In genomic region chr14:61661471-61661988, GRCh38 we compare ENCODE assay signal across 10 cellular contexts. TPM values are rescaled to one million over a fixed set of nuclear protein-coding genes. Genes with fewer than 3 reads are reported as not detected.
DNase-seq lines count a peak whose midpoint lies in the region; ATAC-seq and TF ChIP-seq lines count a peak whose summit lies in the region.
"Had no signal": no experiment of that assay in that cellular context is flagged by ENCODE, and none has a peak within 500 bp of the region (broad histone marks: within the 10 kb centered on the region; RNA-seq: fewer than 3 reads in every experiment).

No MANE protein-coding gene starts in this region.

- ATAC-seq in GM18520 (IDR thresholded peaks at IDR 0.05; ENCODE audit: unreplicated experiment) (peak; percentile 19), HG02938 (IDR thresholded peaks at IDR 0.05; ENCODE audit: unreplicated experiment) (peak; percentile 26), omental fat pad (ENCODE audit: low FRiP score) (peak; percentile 67), HG03571 (IDR thresholded peaks at IDR 0.05; ENCODE audit: unreplicated experiment) (no peak)
- peak; percentile 35 to 58 for ATAC-seq in activated naive CD4-positive, alpha-beta T cell treated with anti-CD3 and anti-CD28 coated beads, Interleukin-2, amount 50 U/mL, for 72 hours

- peak overlapping the region; percentile 98 to 99 for H3K27ac Mint-ChIP-seq in activated naive CD4-positive, alpha-beta T cell treated with anti-CD3 and anti-CD28 coated beads, Interleukin-2, amount 50 U/mL, for 72 hours
- H3K27ac Mint-ChIP-seq: nephron progenitor cell had no signal

- no peak for TF ChIP-seq CTCF in omental fat pad (IDR thresholded peaks at IDR 0.05)

- H3K9me3 Mint-ChIP-seq in activated naive CD4-positive, alpha-beta T cell treated with anti-CD3 and anti-CD28 coated beads, Interleukin-2, amount 50 U/mL, for 72 hours: no peaks in the 10 kb centered on the region
- H3K9me3 Mint-ChIP-seq: H9, nephron progenitor cell had no signal

- no peak for DNase-seq in activated naive CD4-positive, alpha-beta T cell treated with anti-CD3 and anti-CD28 coated beads, Interleukin-2, amount 50 U/mL, for 72 hours (ENCODE audit: low spot score in 2 of 2)
- DNase-seq in omental fat pad (ENCODE audit: low spot score): no peak
- no peak for DNase-seq in stimulated activated CD4-positive, alpha-beta T cell treated with anti-CD3 and anti-CD28 coated beads, Interleukin-15, amount 100 ng/mL, for 24 hours
- DNase-seq in anterior cingulate cortex (lab: John Stamatoyannopoulos, UW): no peak
- no peak for DNase-seq in COLO668 (lab: John Stamatoyannopoulos, UW; ENCODE audit: unreplicated experiment)
- DNase-seq: H9, nephron progenitor cell had no signal

- peaks cover 0 to 29% of the 10 kb centered on the region in 2 donors for H3K36me3 Mint-ChIP-seq in activated naive CD4-positive, alpha-beta T cell treated with anti-CD3 and anti-CD28 coated beads, Interleukin-2, amount 50 U/mL, for 72 hours

RNA-seq across cellular contexts. Expression of gene HIF1A, which starts 33.8 kb away (rescaled TPM):
- 100 to 1,000 TPM; 165 to 170 TPM for total RNA-seq in activated naive CD4-positive, alpha-beta T cell treated with anti-CD3 and anti-CD28 coated beads, Interleukin-2, amount 50 U/mL, for 72 hours
- total RNA-seq in omental fat pad: 100 to 1,000 TPM in 3 of 4 donors, 10 to 100 TPM in 1; 95.2 to 550 (median 159) TPM
